ENCODE assay signal across 8 cellular contexts in the genomic region with DNA sequence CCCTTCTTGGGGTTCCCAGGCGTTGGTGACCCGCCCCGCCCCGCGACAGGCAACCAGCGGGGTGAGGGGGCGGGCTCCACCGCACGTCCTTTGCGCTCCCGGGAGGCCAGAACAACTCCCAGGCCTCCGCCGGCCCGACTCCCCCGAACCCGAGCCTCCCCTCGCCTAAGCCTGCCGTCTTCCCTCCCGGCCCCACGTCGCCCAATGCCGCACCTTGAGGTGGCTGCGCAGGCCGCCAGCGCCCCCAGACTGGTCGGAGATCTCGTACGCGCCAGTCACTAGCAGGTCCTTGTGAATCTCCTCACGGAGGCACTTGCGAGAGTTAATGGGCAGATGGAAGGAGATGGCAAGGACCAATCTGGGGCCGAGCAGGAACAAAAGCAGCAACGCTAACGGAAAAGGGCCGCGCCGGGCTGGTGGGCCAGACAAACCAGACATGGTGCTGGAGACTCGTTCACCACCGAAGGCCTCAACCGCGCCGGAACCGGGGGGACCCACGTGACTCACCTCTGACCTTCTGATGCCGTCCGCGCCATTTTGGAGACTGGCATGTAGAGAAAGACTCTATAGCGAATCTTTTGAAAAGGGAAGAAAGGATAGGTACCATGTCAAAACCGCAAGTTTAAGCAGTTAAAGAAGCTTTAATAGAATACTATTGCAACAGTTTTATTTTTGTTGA. TPM values are rescaled to one million over a fixed set of nuclear protein-coding genes. Genes with fewer than 3 reads are reported as not detected.
DNase-seq lines count a peak whose midpoint lies in the region; ATAC-seq and TF ChIP-seq lines count a peak whose summit lies in the region.

A gene (minus strand): TSS at position 471 of the 679 bp plus-strand sequence. CDS start 33 bp downstream, at position 438.

- H3K27ac ChIP-seq in HUES64 (ENCODE audit: low read depth, low read length) (peak within 1 kb of the TSS; percentile 95), gastroesophageal sphincter (peak within 1 kb of the TSS; percentile 91 to 94 (median 92)), neutrophil (peak within 1 kb of the TSS; percentile 97), substantia nigra (ENCODE audit: low read depth, low read length, poor library complexity, severe bottlenecking) (peak within 1 kb of the TSS; percentile 97)

- H3K9me3 ChIP-seq in HUES64 (ENCODE audit: insufficient read depth, low read depth, low read length) (no peaks in the 10 kb centered on the region), gastroesophageal sphincter (no peaks in the 10 kb centered on the region), neutrophil (no peaks in the 10 kb centered on the region)

- peak within 1 kb of the TSS; percentile 99 for H3K9ac ChIP-seq in HUES64 (ENCODE audit: low read depth, low read length)

- H3K36me3 ChIP-seq in HUES64 (ENCODE audit: insufficient read depth, low read length), result no peaks in the 10 kb centered on the region
- no peaks in the 10 kb centered on the region for H3K36me3 ChIP-seq in gastroesophageal sphincter
- H3K36me3 ChIP-seq in neutrophil, result no peaks in the 10 kb centered on the region

- peak; percentile 42 to 65 for TF ChIP-seq POLR2A in gastroesophageal sphincter (IDR thresholded peaks at IDR 0.05)

- H3K4me3 ChIP-seq in HUES64 (ENCODE audit: low read length) (peak within 1 kb of the TSS; percentile 98), gastroesophageal sphincter (peak within 1 kb of the TSS; percentile 83 to 86), neutrophil (ENCODE audit: low read depth in 1 of 2, low read length in 1 of 2) (peak within 1 kb of the TSS; percentile 74 to 98)

- DNase-seq in DMS53 (lab: John Stamatoyannopoulos, UW), result peak; percentile 94
- peak; percentile 97 for DNase-seq in SIG-M5 treated with dmso at 0.1 percent for 504 hours (lab: John Stamatoyannopoulos, UW; ENCODE audit: unreplicated experiment)
- DNase-seq in activated naive CD4-positive, alpha-beta T cell (lab: John Stamatoyannopoulos, UW), result peak; percentile 78 to 90 (median 86)
- DNase-seq in substantia nigra (lab: John Stamatoyannopoulos, UW), result peak; percentile 46 to 94 (median 84)

- no peak for TF ChIP-seq EP300 in gastroesophageal sphincter (IDR thresholded peaks at IDR 0.05)

- TF ChIP-seq CTCF in gastroesophageal sphincter (IDR thresholded peaks at IDR 0.05) (peak in 1 of 4 experiments; percentile 26), neutrophil (IDR thresholded peaks at IDR 0.05) (peak; percentile 13)

- under 1% methylated on average over 49 of the region's 49 CpGs for WGBS in HUES64
- WGBS in gastroesophageal sphincter (ENCODE audit: low coverage in 1 of 2), 2 donors, result 0% methylated on average over 2 to 12 of the region's 49 CpGs

- peaks cover 6% of the 10 kb centered on the region; the same call in 1 of the 2 replicates for H3K4me1 ChIP-seq in HUES64 (ENCODE audit: insufficient read depth, low read length)
- peaks cover 0 to 50% (median 6%) of the 10 kb centered on the region in 3 donors for H3K4me1 ChIP-seq in gastroesophageal sphincter
- peaks cover 40 to 43% of the 10 kb centered on the region in 2 experiments for H3K4me1 ChIP-seq in neutrophil (ENCODE audit: control insufficient read depth in 1 of 2, insufficient read depth in 1 of 2, low read depth in 1 of 2, low read length in 1 of 2)

- H3K27me3 ChIP-seq in HUES64 (ENCODE audit: insufficient read depth, low read length) (no peaks in the 10 kb centered on the region), gastroesophageal sphincter (no peaks in the 10 kb centered on the region), neutrophil (no peaks in the 10 kb centered on the region)

- ATAC-seq in GM21447 (IDR thresholded peaks at IDR 0.05; ENCODE audit: unreplicated experiment), result peak; percentile 69
- peak; percentile 93 for ATAC-seq in gastroesophageal sphincter

RNA-seq across cellular contexts. Expression of the gene that starts here (rescaled TPM):
- 93.5 TPM for polyA plus RNA-seq in HUES64 (2013, experiment 1 of 2)
- polyA plus RNA-seq in HUES64 (2013, experiment 2 of 2), result 97.6 TPM
- total RNA-seq in gastroesophageal sphincter, result 100 to 1,000 TPM; 140 to 241 (median 162) TPM

Comparison
In these comparisons a context has a peak if more than half of its experiments do, and no peak if none do; other contexts are left out.
1. Peak in every context shown above with its lines: DNase-seq, ATAC-seq, H3K4me3 ChIP-seq and H3K27ac ChIP-seq.